ENCODE assay signal across 10 cellular contexts in the genomic region with DNA sequence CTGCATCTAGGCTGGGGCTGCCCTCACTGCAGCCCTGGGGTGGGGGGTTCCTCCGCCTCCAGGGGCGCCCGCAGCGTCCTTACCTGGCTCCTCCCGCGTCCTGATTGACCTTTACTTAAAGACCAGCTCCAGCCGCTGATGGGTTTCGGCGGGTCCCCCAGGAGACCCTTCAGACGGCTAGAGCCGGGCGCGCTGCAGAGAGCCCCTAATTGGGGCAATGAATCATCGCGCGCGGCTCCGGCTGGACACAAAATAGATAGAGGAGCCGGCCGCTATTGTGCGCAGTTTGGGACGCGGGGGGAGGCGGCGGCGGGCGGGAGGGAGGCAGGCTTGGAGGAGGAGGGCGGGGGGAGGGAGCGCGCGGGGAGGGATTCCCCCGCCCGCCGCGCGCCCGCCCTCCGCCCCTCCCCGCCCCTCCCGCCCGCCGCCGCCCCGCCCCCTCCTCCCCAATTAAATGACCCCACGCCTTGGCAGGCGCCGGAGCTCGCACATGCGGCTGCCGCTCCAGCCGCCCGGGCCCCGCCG. TPM values are rescaled to one million over a fixed set of nuclear protein-coding genes. Genes with fewer than 3 reads are reported as not detected.
DNase-seq lines count a peak whose midpoint lies in the region; ATAC-seq and TF ChIP-seq lines count a peak whose summit lies in the region.
"Had no signal": no experiment of that assay in that cellular context is flagged by ENCODE, and none has a peak within 500 bp of the region (broad histone marks: within the 10 kb centered on the region; RNA-seq: fewer than 3 reads in every experiment).

No MANE protein-coding gene starts in this region.

- peaks cover 15% of the 10 kb centered on the region for H3K4me1 ChIP-seq in rectal smooth muscle tissue (ENCODE audit: control insufficient read depth, insufficient read depth, low read length)

- no peak for TF ChIP-seq CTCF in foreskin fibroblast (IDR thresholded peaks at IDR 0.05; ENCODE audit: low read depth, low read length)

- no peaks in the 10 kb centered on the region for H3K36me3 ChIP-seq in rectal smooth muscle tissue (ENCODE audit: control insufficient read depth, insufficient read depth, low read length)

- H3K9ac ChIP-seq in rectal smooth muscle tissue (ENCODE audit: low read length): no peak overlapping the region

- peak overlapping the region; percentile 19 to 27 for H3K4me3 ChIP-seq in foreskin fibroblast (ENCODE audit: low read depth in 1 of 2, low read length in 2 of 2)
- peak overlapping the region; percentile 45 for H3K4me3 ChIP-seq in rectal smooth muscle tissue (ENCODE audit: low read length)

- H3K27me3 ChIP-seq in rectal smooth muscle tissue (ENCODE audit: control insufficient read depth, insufficient read depth, low read length): no peaks in the 10 kb centered on the region

- no peak for ATAC-seq in GM21717 (IDR thresholded peaks at IDR 0.05; ENCODE audit: unreplicated experiment)

- DNase-seq in NCI-H2196 (lab: John Stamatoyannopoulos, UW; ENCODE audit: unreplicated experiment) (peak; percentile 40), NCI-H2196 treated with DMSO at 0.1 percent for 48 hours (lab: John Stamatoyannopoulos, UW; ENCODE audit: unreplicated experiment) (no peak), RPMI7951 (ENCODE audit: low read depth) (peak; percentile 45), foreskin fibroblast (peak; percentile 66 to 87), NCI-H1105 (lab: John Stamatoyannopoulos, UW) (no peak), ecto neural progenitor cell (ENCODE audit: low spot score) (no peak)

- H3K27ac ChIP-seq in rectal smooth muscle tissue (ENCODE audit: low read depth, low read length): peak overlapping the region; percentile 45

RNA-seq across cellular contexts. Expression of a gene that starts 56.5 kb away (rescaled TPM):
- total RNA-seq in RPMI7951 (2014; rRNA removed; shearing (Covaris generic)): not detected in 2 replicates
- total RNA-seq: CD8-positive, alpha-beta memory T cell; mononuclear cell had no signal

Comparison
In these comparisons a context has a peak if more than half of its experiments do, and no peak if none do; other contexts are left out.
1. DNase-seq: peak in NCI-H2196 (single experiment), RPMI7951 (single experiment) and foreskin fibroblast (2 of 2); none in NCI-H2196 treated with DMSO at 0.1 percent for 48 hours (single experiment), NCI-H1105 (single experiment) and ecto neural progenitor cell (single experiment).